In the genomic region with DNA sequence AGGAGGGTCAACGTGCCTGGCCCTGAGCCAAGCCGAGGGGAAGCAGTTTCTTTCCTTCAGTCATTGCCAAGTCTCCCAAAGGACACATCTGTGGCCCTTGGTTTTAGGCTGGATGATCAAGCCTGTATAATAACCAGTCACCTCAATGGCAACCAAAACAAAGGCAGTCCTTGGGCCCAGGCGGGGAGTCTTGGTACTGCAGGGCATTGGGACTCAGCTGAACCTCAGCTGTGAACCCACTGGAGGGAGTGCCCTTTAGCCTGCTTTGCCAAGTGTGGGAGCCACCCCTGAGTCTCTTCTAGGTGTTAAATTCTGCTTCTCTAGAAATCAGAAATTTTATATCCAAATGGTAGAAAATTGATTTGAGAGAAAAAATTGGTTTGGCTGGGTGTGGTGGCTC, we compare ENCODE assay signal across 17 cellular contexts.
"Had no signal": no experiment of that assay in that cellular context is flagged by ENCODE, and none has a peak within 500 bp of the region (broad histone marks: within the 10 kb centered on the region; RNA-seq: fewer than 3 reads in every experiment).

No MANE protein-coding gene starts in this region.

- H3K4me1 ChIP-seq: lower lobe of right lung had no signal

- H3K4me3 ChIP-seq: dorsolateral prefrontal cortex, lower lobe of right lung, thyroid gland had no signal

- H3K27ac ChIP-seq: dorsolateral prefrontal cortex, epithelial cell of prostate, lower lobe of right lung, thyroid gland had no signal

- H3K27me3 ChIP-seq: dorsolateral prefrontal cortex, thyroid gland had no signal

- DNase-seq: activated B cell treated with CpG ODN at 0.5 μM for 24 hours; activated CD4-positive, alpha-beta memory T cell treated with anti-CD3 and anti-CD28 coated beads, Interleukin-2, amount 10 ng/mL, durations not matched to agents 7 days and 5 days; activated CD4-positive, alpha-beta T cell treated with anti-CD3 and anti-CD28 coated beads for 4 hours; activated naive CD4-positive, alpha-beta T cell treated with Interleukin-2 at 50 U/mL for 16 hours; activated naive CD8-positive, alpha-beta T cell treated with anti-CD3 and anti-CD28 coated beads, Interleukin-2, amount 10 ng/mL, durations not matched to agents 7 days and 5 days; activated T-cell treated with anti-CD3 and anti-CD28 coated beads, Interleukin-2, amount 50 U/mL, for 1 hour; amygdala; dorsolateral prefrontal cortex; foreskin fibroblast; glutamatergic neuron; hypothalamus; lower lobe of right lung; occipital lobe; stimulated activated CD4-positive, alpha-beta T cell treated with anti-CD3 and anti-CD28 coated beads, Interleukin-1b, Interleukin-23, amount 100 ng/mL, for 48 hours; stimulated activated naive CD4-positive, alpha-beta T cell treated with Interleukin-2 at 50 U/mL for 16 hours; thyroid gland had no signal

- ATAC-seq: lower lobe of right lung had no signal
